Comparison of ENCODE assay signal across 18 cellular contexts in genomic region chr14:73865536-73866113, GRCh38. TPM values are rescaled to one million over a fixed set of nuclear protein-coding genes. Genes with fewer than 3 reads are reported as not detected.
DNase-seq lines count a peak whose midpoint lies in the region; ATAC-seq, FAIRE-seq and TF ChIP-seq lines count a peak whose summit lies in the region.
"Had no signal": no experiment of that assay in that cellular context is flagged by ENCODE, and none has a peak within 500 bp of the region (broad histone marks: within the 10 kb centered on the region; RNA-seq: fewer than 3 reads in every experiment).

No MANE protein-coding gene starts in this region.

- TF ChIP-seq CTCF in activated CD8-positive, alpha-beta T cell treated with anti-CD3 and anti-CD28 coated beads for 36 hours (IDR thresholded peaks at IDR 0.05) = no peak
- TF ChIP-seq CTCF in GM12878 (IDR thresholded peaks at IDR 0.05 in 2 of 3, conservative IDR thresholded peaks at IDR 0.05 in 1 of 3; ENCODE audit: control insufficient read depth in 2 of 3, extremely low read depth in 1 of 3, insufficient read depth in 1 of 3, low read depth in 3 of 3, low read length in 3 of 3) (no peak), osteocyte (IDR thresholded peaks at IDR 0.05) (no peak)

- no peak overlapping the region for H2BK15ac ChIP-seq in mesenchymal stem cell (ENCODE audit: low read depth, poor library complexity, severe bottlenecking)

- H3K9ac ChIP-seq in GM12878 (ENCODE audit: control insufficient read depth, insufficient read depth, low read length) = no peak overlapping the region
- no peak overlapping the region for H3K9ac ChIP-seq in GM23248
- no peak overlapping the region for H3K9ac ChIP-seq in mesenchymal stem cell (ENCODE audit: low read length)
- H3K9ac ChIP-seq: BLaER1 treated with 17β-estradiol and CSF1 and Interleukin-3, amounts not matched to agents 10 nM and 100 nM had no signal

- no peaks in the 10 kb centered on the region for H3K36me3 Mint-ChIP-seq in activated CD8-positive, alpha-beta T cell treated with anti-CD3 and anti-CD28 coated beads, Interleukin-2, amount 10 ng/mL, durations not matched to agents 7 days and 5 days (ENCODE audit: low read depth)
- no peaks in the 10 kb centered on the region for H3K36me3 Mint-ChIP-seq in activated CD8-positive, alpha-beta T cell treated with anti-CD3 and anti-CD28 coated beads for 36 hours (ENCODE audit: low read depth)
- H3K36me3 Mint-ChIP-seq in osteocyte (ENCODE audit: unreplicated experiment) = peaks cover 18% of the 10 kb centered on the region

- H2BK12ac ChIP-seq in mesenchymal stem cell (ENCODE audit: low read length in 2 of 2) = no peak overlapping the region

- no peak for FAIRE-seq in GM12878 (lab: Jason Lieb, UNC)

- H4K20me1 ChIP-seq in GM12878 (ENCODE audit: control insufficient read depth, insufficient read depth) (no peaks in the 10 kb centered on the region), GM23248 (ENCODE audit: insufficient read depth) (no peaks in the 10 kb centered on the region)
- H4K20me1 ChIP-seq: BLaER1 treated with 17β-estradiol and CSF1 and Interleukin-3, amounts not matched to agents 10 nM and 100 nM had no signal

- H3K18ac ChIP-seq in mesenchymal stem cell (ENCODE audit: low read depth in 1 of 2, low read length in 2 of 2) = no peak overlapping the region

- no peak overlapping the region for H3K14ac ChIP-seq in mesenchymal stem cell (ENCODE audit: low read length in 2 of 2)

- no peaks in the 10 kb centered on the region for H3K4me1 ChIP-seq in GM12878 (ENCODE audit: control insufficient read depth, insufficient read depth, low read length)
- H3K4me1 ChIP-seq in GM23248 (ENCODE audit: insufficient read depth) = no peaks in the 10 kb centered on the region
- peaks cover 2% of the 10 kb centered on the region for H3K4me1 ChIP-seq in mesenchymal stem cell (ENCODE audit: control insufficient read depth, insufficient read depth, low read depth, low read length)

- H2BK120ac ChIP-seq in mesenchymal stem cell (ENCODE audit: low read depth, low read length) = no peak overlapping the region

- H2AK5ac ChIP-seq in mesenchymal stem cell (ENCODE audit: low read length, severe bottlenecking) = no peak overlapping the region

- H3K79me1 ChIP-seq in mesenchymal stem cell (replicated peaks; ENCODE audit: low read length, poor library complexity, severe bottlenecking) = peaks cover 5% of the 10 kb centered on the region

- SMC1A ChIA-PET in GM12878 (lab: Charles Lee; ENCODE audit: uncharacterized antibody, unreplicated experiment) = interaction anchor here (1.1 kb wide), 1 partner anchor 137 kb away, joined by 4 read pairs; no protein-coding TSS in a partner anchor

- no peaks in the 10 kb centered on the region for H3K4me1 Mint-ChIP-seq in activated CD8-positive, alpha-beta T cell treated with anti-CD3 and anti-CD28 coated beads, Interleukin-2, amount 10 ng/mL, durations not matched to agents 7 days and 5 days (ENCODE audit: low read depth)
- H3K4me1 Mint-ChIP-seq in activated CD8-positive, alpha-beta T cell treated with anti-CD3 and anti-CD28 coated beads for 36 hours (ENCODE audit: low read depth) = no peaks in the 10 kb centered on the region
- no peaks in the 10 kb centered on the region for H3K4me1 Mint-ChIP-seq in osteocyte (ENCODE audit: unreplicated experiment)
- H3K4me1 Mint-ChIP-seq: B cell had no signal

- CTCF ChIA-PET in activated CD8-positive, alpha-beta T cell treated with anti-CD3 and anti-CD28 coated beads, Interleukin-2, amount 10 ng/mL, durations not matched to agents 7 days and 5 days (lab: Charles Lee) = no interaction called here
- CTCF ChIA-PET in activated CD8-positive, alpha-beta T cell treated with anti-CD3 and anti-CD28 coated beads for 36 hours (lab: Charles Lee) = interaction anchor here (0.8 kb wide), 1 partner anchor 9 kb away, joined by 4 read pairs; no protein-coding TSS in a partner anchor
- CTCF ChIA-PET in GM12878 (lab: Yijun Ruan, JAX) = interaction anchor here (0.8 to 1.3 kb wide), 2 partner anchors 35 to 136 kb away, joined by 3 read pairs; no protein-coding TSS in a partner anchor

- RAD21 ChIA-PET in GM12878 (lab: Charles Lee; ENCODE audit: unreplicated experiment) = interaction anchor here (1.7 kb wide), 1 partner anchor 36 kb away, joined by 6 read pairs; no protein-coding TSS in a partner anchor

- H3K23ac ChIP-seq in mesenchymal stem cell (ENCODE audit: low read length in 2 of 2) = no peak overlapping the region

- H3K4me2 ChIP-seq in GM12878 (ENCODE audit: control insufficient read depth, insufficient read depth) = no peak overlapping the region
- no peak overlapping the region for H3K4me2 ChIP-seq in GM23248 (ENCODE audit: unreplicated experiment)
- no peak overlapping the region for H3K4me2 ChIP-seq in mesenchymal stem cell (ENCODE audit: low read length, poor library complexity, severe bottlenecking)
- H3K4me2 ChIP-seq: BLaER1 treated with 17β-estradiol and CSF1 and Interleukin-3, amounts not matched to agents 10 nM and 100 nM had no signal

- no peak overlapping the region for H3K27ac Mint-ChIP-seq in activated CD8-positive, alpha-beta T cell treated with anti-CD3 and anti-CD28 coated beads, Interleukin-2, amount 10 ng/mL, durations not matched to agents 7 days and 5 days
- H3K27ac Mint-ChIP-seq in activated CD8-positive, alpha-beta T cell treated with anti-CD3 and anti-CD28 coated beads for 36 hours = no peak overlapping the region
- no peak overlapping the region for H3K27ac Mint-ChIP-seq in osteocyte (ENCODE audit: unreplicated experiment)
- H3K27ac Mint-ChIP-seq: B cell; CD8-positive, alpha-beta T cell had no signal

- no peak overlapping the region for H2BK5ac ChIP-seq in mesenchymal stem cell (ENCODE audit: low read depth, low read length, poor library complexity, severe bottlenecking)

- no peak for TF ChIP-seq RAD21 in GM12878 (IDR thresholded peaks at IDR 0.05; ENCODE audit: insufficient read depth, low read depth, low read length)

- POLR2A ChIA-PET in activated CD8-positive, alpha-beta T cell treated with anti-CD3 and anti-CD28 coated beads, Interleukin-2, amount 10 ng/mL, durations not matched to agents 7 days and 5 days (lab: Charles Lee) = no interaction called here
- POLR2A ChIA-PET in activated CD8-positive, alpha-beta T cell treated with anti-CD3 and anti-CD28 coated beads for 36 hours (lab: Charles Lee) = no interaction called here
- POLR2A ChIA-PET in GM12878 (lab: Charles Lee) = no interaction called here

- 38% methylated on average over 6 of the region's 8 CpGs for WGBS in GM12878 (ENCODE audit: insufficient coverage, insufficient replicate concordance, low lambda C conversion rate, missing lambda C conversion rate)
- WGBS in GM23248 (ENCODE audit: low coverage in 1 of 2, low lambda C conversion rate in 2 of 2, missing lambda C conversion rate in 2 of 2), 2 experiments = 86 to 88% methylated on average over 8 of the region's 8 CpGs
- 95% methylated on average over 7 of the region's 8 CpGs for WGBS in mesenchymal stem cell

- no peak overlapping the region for H3K4ac ChIP-seq in mesenchymal stem cell (ENCODE audit: low read depth in 1 of 2, low read length in 2 of 2)

- H3K36me3 ChIP-seq in GM12878 (ENCODE audit: control insufficient read depth in 2 of 2, insufficient read depth in 2 of 2, low read length in 1 of 2) = no peaks in the 10 kb centered on the region
- H3K36me3 ChIP-seq in GM23248 (ENCODE audit: low read depth) = peaks cover 16% of the 10 kb centered on the region; the same call in 1 of the 2 replicates
- peaks cover 7 to 66% of the 10 kb centered on the region in 2 experiments for H3K36me3 ChIP-seq in mesenchymal stem cell (ENCODE audit: control insufficient read depth in 1 of 2, insufficient read depth in 2 of 2, low read depth in 1 of 2, low read length in 2 of 2)

- no peaks in the 10 kb centered on the region for H3F3A ChIP-seq in GM23248 (ENCODE audit: insufficient read depth)

- no peak for TF ChIP-seq POLR2A in GM12878 (IDR thresholded peaks at IDR 0.05; ENCODE audit: low read depth, low read length)

- ATAC-seq in activated CD8-positive, alpha-beta T cell treated with anti-CD3 and anti-CD28 coated beads, Interleukin-2, amount 10 ng/mL, durations not matched to agents 7 days and 5 days = no peak
- ATAC-seq in activated CD8-positive, alpha-beta T cell treated with anti-CD3 and anti-CD28 coated beads for 36 hours = no peak
- ATAC-seq in GM12878 = no peak; the same call in 2 of the 3 replicates
- ATAC-seq: CD8-positive, alpha-beta T cell had no signal

- BruUV-seq in GM12878 (replicated peaks; lab: Mats Ljungman, UMichigan) = no TSS peak

- no peak overlapping the region for H3K27ac ChIP-seq in GM12878 (ENCODE audit: control insufficient read depth, insufficient read depth)
- H3K27ac ChIP-seq in GM23248 = no peak overlapping the region
- H3K27ac ChIP-seq in mesenchymal stem cell (ENCODE audit: low read length, poor library complexity, severe bottlenecking) = no peak overlapping the region
- H3K27ac ChIP-seq: 22Rv1; BLaER1 treated with 17β-estradiol and CSF1 and Interleukin-3, amounts not matched to agents 10 nM and 100 nM had no signal

- in situ Hi-C loops in GM12878 (cut with MboI) = no loop called here
- in situ Hi-C loops in GM23248 (cut with MboI) = no loop called here

- H3K27me3 Mint-ChIP-seq in activated CD8-positive, alpha-beta T cell treated with anti-CD3 and anti-CD28 coated beads, Interleukin-2, amount 10 ng/mL, durations not matched to agents 7 days and 5 days (ENCODE audit: low read depth) = no peaks in the 10 kb centered on the region
- no peaks in the 10 kb centered on the region for H3K27me3 Mint-ChIP-seq in activated CD8-positive, alpha-beta T cell treated with anti-CD3 and anti-CD28 coated beads for 36 hours
- no peaks in the 10 kb centered on the region for H3K27me3 Mint-ChIP-seq in osteocyte (ENCODE audit: unreplicated experiment)
- H3K27me3 Mint-ChIP-seq: B cell had no signal

- H3K9me2 ChIP-seq in GM23248 (ENCODE audit: insufficient read depth) = no peaks in the 10 kb centered on the region

- no peaks in the 10 kb centered on the region for H3K27me3 ChIP-seq in GM12878 (replicated peaks in 1 of 2; ENCODE audit: control insufficient read depth in 2 of 2, insufficient read depth in 2 of 2, low read length in 1 of 2)
- no peaks in the 10 kb centered on the region for H3K27me3 ChIP-seq in GM23248 (replicated peaks; ENCODE audit: insufficient read depth)
- H3K27me3 ChIP-seq in mesenchymal stem cell (ENCODE audit: control insufficient read depth in 1 of 2, insufficient read depth in 1 of 2, low read length in 2 of 2) = no peaks in the 10 kb centered on the region
- H3K27me3 ChIP-seq: BLaER1 treated with 17β-estradiol and CSF1 and Interleukin-3, amounts not matched to agents 10 nM and 100 nM had no signal

- DNase-seq in activated CD8-positive, alpha-beta T cell treated with anti-CD3 and anti-CD28 coated beads, Interleukin-2, amount 10 ng/mL, durations not matched to agents 7 days and 5 days = peak; percentile 10
- no peak for DNase-seq in activated CD8-positive, alpha-beta T cell treated with anti-CD3 and anti-CD28 coated beads for 36 hours
- no peak for DNase-seq in GM12878 (ENCODE audit: low read depth, low spot score)
- peak; percentile 1 for DNase-seq in osteocyte (ENCODE audit: extremely low spot score, unreplicated experiment)
- DNase-seq in GM23248 = no peak
- no peak for DNase-seq in A172 (ENCODE audit: low spot score)
- DNase-seq in mesenchymal stem cell = no peak
- DNase-seq: Calu3; CD8-positive, alpha-beta T cell; DMS53; DND-41; EL; GOT3; H9; KBM-7 had no signal

- TF ChIP-seq EP300 in GM12878 (IDR thresholded peaks at IDR 0.05; ENCODE audit: borderline replicate concordance in 1 of 2, control insufficient read depth in 1 of 2, low read depth in 2 of 2, low read length in 2 of 2) = no peak

- H3K4me3 ChIP-seq in GM12878 (no peak overlapping the region), GM23248 (no peak overlapping the region), mesenchymal stem cell (ENCODE audit: insufficient read depth in 1 of 2, low read depth in 1 of 2, low read length in 2 of 2) (no peak overlapping the region)
- H3K4me3 ChIP-seq: BLaER1 treated with 17β-estradiol and CSF1 and Interleukin-3, amounts not matched to agents 10 nM and 100 nM had no signal

- no peak overlapping the region for H4K91ac ChIP-seq in mesenchymal stem cell (ENCODE audit: low read length)

- no peak overlapping the region for H4K8ac ChIP-seq in mesenchymal stem cell (ENCODE audit: low read length)

- H3K4me3 Mint-ChIP-seq in activated CD8-positive, alpha-beta T cell treated with anti-CD3 and anti-CD28 coated beads, Interleukin-2, amount 10 ng/mL, durations not matched to agents 7 days and 5 days = no peak overlapping the region
- no peak overlapping the region for H3K4me3 Mint-ChIP-seq in activated CD8-positive, alpha-beta T cell treated with anti-CD3 and anti-CD28 coated beads for 36 hours
- H3K4me3 Mint-ChIP-seq in osteocyte (ENCODE audit: unreplicated experiment) = no peak overlapping the region
- H3K4me3 Mint-ChIP-seq: B cell; CD8-positive, alpha-beta T cell; H9 had no signal

- no peaks in the 10 kb centered on the region for H3K9me3 Mint-ChIP-seq in activated CD8-positive, alpha-beta T cell treated with anti-CD3 and anti-CD28 coated beads, Interleukin-2, amount 10 ng/mL, durations not matched to agents 7 days and 5 days (ENCODE audit: insufficient read depth)
- no peaks in the 10 kb centered on the region for H3K9me3 Mint-ChIP-seq in activated CD8-positive, alpha-beta T cell treated with anti-CD3 and anti-CD28 coated beads for 36 hours
- no peaks in the 10 kb centered on the region for H3K9me3 Mint-ChIP-seq in osteocyte (ENCODE audit: unreplicated experiment)
- H3K9me3 Mint-ChIP-seq: CD8-positive, alpha-beta T cell; H9 had no signal

- H3K79me2 ChIP-seq in GM12878 (ENCODE audit: control insufficient read depth, insufficient read depth, low read length) = no peaks in the 10 kb centered on the region
- no peaks in the 10 kb centered on the region for H3K79me2 ChIP-seq in GM23248 (ENCODE audit: insufficient read depth)

- H3K9me3 ChIP-seq in GM12878 (replicated peaks; ENCODE audit: control insufficient read depth, insufficient read depth, low read length) = no peaks in the 10 kb centered on the region
- no peaks in the 10 kb centered on the region for H3K9me3 ChIP-seq in GM23248 (ENCODE audit: low read depth)
- H3K9me3 ChIP-seq in mesenchymal stem cell (ENCODE audit: control insufficient read depth, low read length) = no peaks in the 10 kb centered on the region
- H3K9me3 ChIP-seq: BLaER1 treated with 17β-estradiol and CSF1 and Interleukin-3, amounts not matched to agents 10 nM and 100 nM had no signal

- no peak overlapping the region for H2AFZ ChIP-seq in GM12878 (ENCODE audit: control insufficient read depth, low read depth, low read length)
- H2AFZ ChIP-seq in GM23248 = no peak overlapping the region
- no peak overlapping the region for H2AFZ ChIP-seq in mesenchymal stem cell (ENCODE audit: low read depth, low read length)

- intact Hi-C loops in activated CD8-positive, alpha-beta T cell treated with anti-CD3 and anti-CD28 coated beads for 36 hours (cut with micrococcal nuclease) = no loop called here
- intact Hi-C loops in GM12878 (cut with micrococcal nuclease; ENCODE audit: unreplicated experiment) = loop anchor here (5.0 to 10.0 kb wide), 2 partner anchors 231 to 358 kb away; no protein-coding TSS in a partner anchor

RNA-seq across cellular contexts. Expression of gene PTGR2, which starts 14.0 kb away (rescaled TPM):
- total RNA-seq in activated CD8-positive, alpha-beta T cell treated with anti-CD3 and anti-CD28 coated beads, Interleukin-2, amount 10 ng/mL, durations not matched to agents 7 days and 5 days = 1 to 10 TPM; 1.4 to 1.8 TPM
- 10 to 100 TPM; 10.6 to 11.0 TPM for total RNA-seq in activated CD8-positive, alpha-beta T cell treated with anti-CD3 and anti-CD28 coated beads for 36 hours
- total RNA-seq in GM12878 (2013; cell fraction: nucleolus; rRNA removed) = 12.8 and 18.8 TPM in 2 replicates
- total RNA-seq in GM12878 (2014; rRNA removed) (4.2 and 5.9 TPM in 2 replicates), GM12878 (2014; rRNA removed; fragmentation: Illumina TruSeq; extraction: Trizol) (8.5 and 10.0 TPM in 2 replicates), GM12878 (2021) (5.3 and 6.1 TPM in 2 replicates), osteocyte (5.0 and 7.2 TPM in 2 replicates)
- 2.2 TPM for polyA plus RNA-seq in GM12878 (2011; ENCODE audit: low read depth)
- polyA plus RNA-seq in GM12878 (2011; rRNA removed) (3.3 and 5.6 TPM in 2 replicates), GM12878 (2014; fragmentation: Illumina TruSeq; extraction: Trizol) (11.8 and 12.8 TPM in 2 replicates), GM12878 (2014; fragmentation: Nextera tagmentation; extraction: Ambion mirVana) (1 to 10 TPM; 8.9 to 9.6 TPM), GM12878 (2014; rRNA removed) (5.5 and 8.0 TPM in 2 replicates), GM12878 (2016; fragmentation: Nextera tagmentation; extraction: Ambion mirVana) (1 to 10 TPM; 7.6 to 9.7 TPM), GM23248 (2016; fragmentation: Nextera tagmentation; extraction: Ambion mirVana) (9.0 and 9.4 TPM in 2 replicates)
- 0.47 and 0.63 TPM in 2 replicates for polyA plus RNA-seq in GM12878 (2011; cell fraction: cytosol; rRNA removed)
- 1.3 and 1.5 TPM in 2 replicates for polyA plus RNA-seq in GM12878 (2011; cell fraction: nucleus; rRNA removed)
- 3.8 and 5.8 TPM in 2 replicates for polyA plus RNA-seq in GM12878 (2012)
- 0.51 and 1.0 TPM in 2 replicates for polyA minus RNA-seq in GM12878 (2011; rRNA and poly(A)+ RNA removed)
- not detected in 2 replicates for polyA minus RNA-seq in GM12878 (2011; cell fraction: cytosol; rRNA and poly(A)+ RNA removed)
- 0.97 and 1.2 TPM in 2 replicates for polyA minus RNA-seq in GM12878 (2011; cell fraction: nucleus; rRNA and poly(A)+ RNA removed)
- total RNA-seq in GM23248 (2014; rRNA removed; shearing (Covaris generic)) = 7.2 and 7.5 TPM in 2 replicates
- total RNA-seq in A172 (2014; rRNA removed; shearing (Covaris generic)) = 6.1 and 6.2 TPM in 2 replicates
- polyA plus RNA-seq in mesenchymal stem cell (2013, experiment 1 of 2) = 4.0 TPM
- 3.8 TPM for polyA plus RNA-seq in mesenchymal stem cell (2013, experiment 2 of 2)

RNA-seq across cellular contexts. Expression of gene ZNF410, which starts 21.0 kb away (rescaled TPM):
- total RNA-seq in activated CD8-positive, alpha-beta T cell treated with anti-CD3 and anti-CD28 coated beads, Interleukin-2, amount 10 ng/mL, durations not matched to agents 7 days and 5 days = 10 to 100 TPM; 49.7 to 50.2 TPM
- 10 to 100 TPM; 54.9 to 56.1 TPM for total RNA-seq in activated CD8-positive, alpha-beta T cell treated with anti-CD3 and anti-CD28 coated beads for 36 hours
- total RNA-seq in GM12878 (2013; cell fraction: nucleolus; rRNA removed) = 93.5 and 105 TPM in 2 replicates
- total RNA-seq in GM12878 (2014; rRNA removed) (50.7 and 54.7 TPM in 2 replicates), GM12878 (2014; rRNA removed; fragmentation: Illumina TruSeq; extraction: Trizol) (43.0 and 44.3 TPM in 2 replicates), GM12878 (2021) (32.1 and 33.9 TPM in 2 replicates), osteocyte (41.8 and 42.2 TPM in 2 replicates)
- 22.6 TPM for polyA plus RNA-seq in GM12878 (2011; ENCODE audit: low read depth)
- polyA plus RNA-seq in GM12878 (2011; rRNA removed) (41.7 and 49.3 TPM in 2 replicates), GM12878 (2014; fragmentation: Illumina TruSeq; extraction: Trizol) (41.7 and 45.5 TPM in 2 replicates), GM12878 (2014; fragmentation: Nextera tagmentation; extraction: Ambion mirVana) (10 to 100 TPM; 51.2 to 56.6 TPM), GM12878 (2014; rRNA removed) (30.1 and 31.2 TPM in 2 replicates), GM12878 (2016; fragmentation: Nextera tagmentation; extraction: Ambion mirVana) (10 to 100 TPM; 51.2 to 52.9 TPM), GM23248 (2016; fragmentation: Nextera tagmentation; extraction: Ambion mirVana) (54.1 and 59.0 TPM in 2 replicates)
- 29.0 and 31.3 TPM in 2 replicates for polyA plus RNA-seq in GM12878 (2011; cell fraction: cytosol; rRNA removed)
- polyA plus RNA-seq in GM12878 (2011; cell fraction: nucleus; rRNA removed) = 28.6 and 29.7 TPM in 2 replicates
- 20.2 and 24.2 TPM in 2 replicates for polyA plus RNA-seq in GM12878 (2012)
- polyA minus RNA-seq in GM12878 (2011; rRNA and poly(A)+ RNA removed) = 60.2 and 63.8 TPM in 2 replicates
- polyA minus RNA-seq in GM12878 (2011; cell fraction: cytosol; rRNA and poly(A)+ RNA removed) = 12.0 and 13.3 TPM in 2 replicates
- polyA minus RNA-seq in GM12878 (2011; cell fraction: nucleus; rRNA and poly(A)+ RNA removed) = 33.1 and 45.2 TPM in 2 replicates
- total RNA-seq in GM23248 (2014; rRNA removed; shearing (Covaris generic)) = 64.6 and 70.1 TPM in 2 replicates
- 46.6 and 52.7 TPM in 2 replicates for total RNA-seq in A172 (2014; rRNA removed; shearing (Covaris generic))
- polyA plus RNA-seq in mesenchymal stem cell (2013, experiment 1 of 2) = 19.6 TPM
- 20.9 TPM for polyA plus RNA-seq in mesenchymal stem cell (2013, experiment 2 of 2)

Comparison
In these comparisons a context has a peak if more than half of its experiments do, and no peak if none do; other contexts are left out.
1. DNase-seq: peak in activated CD8-positive, alpha-beta T cell treated with anti-CD3 and anti-CD28 coated beads, Interleukin-2, amount 10 ng/mL, durations not matched to agents 7 days and 5 days (single experiment) and osteocyte (single experiment); none in activated CD8-positive, alpha-beta T cell treated with anti-CD3 and anti-CD28 coated beads for 36 hours (single experiment), GM12878 (single experiment), GM23248 (single experiment), A172 (single experiment) and mesenchymal stem cell (single experiment).